8 cellular contexts compared by ENCODE assay signal in the genomic region with DNA sequence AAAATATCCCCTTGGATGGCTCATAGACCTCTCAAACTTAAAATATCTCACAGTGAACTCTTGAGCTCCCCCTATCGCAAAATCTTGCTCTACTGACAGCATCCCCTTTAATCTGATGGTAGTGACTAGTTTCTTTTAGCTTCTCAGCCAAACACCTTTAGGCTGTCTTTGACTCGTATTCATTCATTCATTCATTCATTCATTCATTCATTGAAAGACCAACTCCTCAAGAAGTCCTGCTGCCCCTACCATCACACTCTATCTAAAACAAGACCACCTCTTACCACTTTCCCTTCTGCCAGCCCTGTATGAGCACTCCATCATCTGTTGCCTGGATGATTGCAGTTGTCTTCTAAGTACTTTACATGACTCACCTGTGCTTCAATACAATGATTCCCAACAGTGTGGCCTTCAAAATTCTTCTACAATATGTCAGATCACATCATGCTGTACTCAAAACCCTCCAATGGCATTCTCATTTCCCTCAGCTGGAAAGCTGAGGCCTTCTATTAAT. TPM values are rescaled to one million over a fixed set of nuclear protein-coding genes. Genes with fewer than 3 reads are reported as not detected.
A peak's percentile ranks its signal among the peaks of the same experiment; 100 is the strongest.
DNase-seq lines count a peak whose midpoint lies in the region; ATAC-seq and TF ChIP-seq lines count a peak whose summit lies in the region.
"Had no signal": no experiment of that assay in that cellular context is flagged by ENCODE, and none has a peak within 500 bp of the region (broad histone marks: within the 10 kb centered on the region; RNA-seq: fewer than 3 reads in every experiment).

No MANE protein-coding gene starts in this region.

- no peaks in the 10 kb centered on the region for H3K36me3 Mint-ChIP-seq in nephron progenitor cell (ENCODE audit: low read depth)
- no peaks in the 10 kb centered on the region for H3K36me3 Mint-ChIP-seq in activated T-helper 17 cell treated with anti-CD3 and anti-CD28 coated beads, Interleukin-2, amount 50 U/mL, for 72 hours (ENCODE audit: low read depth)

- no peak overlapping the region for H4K91ac ChIP-seq in IMR-90 (ENCODE audit: insufficient read depth, low read depth, low read length)

- H3K56ac ChIP-seq in IMR-90 (ENCODE audit: extremely low read depth, insufficient read depth, low read length): no peak overlapping the region

- no peaks in the 10 kb centered on the region for H4K20me1 ChIP-seq in IMR-90 (ENCODE audit: insufficient read depth, low read length)

- no peak for TF ChIP-seq POLR2A in IMR-90 (IDR thresholded peaks at IDR 0.05; ENCODE audit: low read depth, low read length)

- no peaks in the 10 kb centered on the region for H3K9me3 ChIP-seq in IMR-90 (ENCODE audit: control insufficient read depth, insufficient read depth, low read length)
- H3K9me3 ChIP-seq: right atrium auricular region had no signal

- H2AFZ ChIP-seq in IMR-90 (replicated peaks; ENCODE audit: low read length, poor library complexity): no peak overlapping the region

- H3K9me1 ChIP-seq in IMR-90 (ENCODE audit: insufficient read depth, low read length): peaks cover 16% of the 10 kb centered on the region

- peak overlapping the region; percentile 20; the same call in 1 of the 2 replicates for H3K18ac ChIP-seq in IMR-90 (ENCODE audit: low read depth, low read length)

- no peak overlapping the region for H3K9ac ChIP-seq in IMR-90 (ENCODE audit: low read depth, low read length)

- no peaks in the 10 kb centered on the region for H3K9me3 Mint-ChIP-seq in nephron progenitor cell
- no peaks in the 10 kb centered on the region for H3K9me3 Mint-ChIP-seq in activated T-helper 17 cell treated with anti-CD3 and anti-CD28 coated beads, Interleukin-2, amount 50 U/mL, for 72 hours

- dilution Hi-C loops in IMR-90 (cut with HindIII; ENCODE audit: low sequenced_read_pairs, unreplicated experiment): no loop called here

- peak overlapping the region; percentile 56; the same call in 1 of the 3 replicates for H2BK15ac ChIP-seq in IMR-90 (ENCODE audit: low read depth, low read length)

- TF ChIP-seq CTCF in GM12875 (IDR thresholded peaks at IDR 0.05; ENCODE audit: borderline replicate concordance, insufficient read depth, low read depth, low read length) (peak; percentile 39; the same call in 1 of the 2 replicates), IMR-90 (conservative IDR thresholded peaks at IDR 0.05; ENCODE audit: low read depth, low read length) (peak; percentile 35), brain microvascular endothelial cell (IDR thresholded peaks at IDR 0.05; ENCODE audit: low read depth, low read length, missing control alignments) (peak; percentile 54), nephron progenitor cell (IDR thresholded peaks at IDR 0.05) (peak; percentile 56)

- no peaks in the 10 kb centered on the region for H3K27me3 ChIP-seq in IMR-90 (ENCODE audit: control insufficient read depth, insufficient read depth, low read length)
- no peaks in the 10 kb centered on the region for H3K27me3 ChIP-seq in brain microvascular endothelial cell (replicated peaks)
- H3K27me3 ChIP-seq: right atrium auricular region had no signal

- CTCF ChIA-PET in IMR-90 (lab: Yijun Ruan, JAX): interaction anchor here (0.9 to 1.8 kb wide), 7 partner anchors 8 to 57 kb away, joined by 3 to 12 read pairs (median 4); no protein-coding TSS in a partner anchor

- peak overlapping the region; percentile 70; the same call in 1 of the 2 replicates for H3K4ac ChIP-seq in IMR-90 (ENCODE audit: low read depth, low read length)

- peak overlapping the region; percentile 17; the same call in 1 of the 2 replicates for H2BK20ac ChIP-seq in IMR-90 (ENCODE audit: low read depth, low read length)

- H3K36me3 ChIP-seq in IMR-90 (ENCODE audit: control insufficient read depth, insufficient read depth, low read length) (no peaks in the 10 kb centered on the region; the same call in 1 of the 2 replicates), brain microvascular endothelial cell (replicated peaks) (no peaks in the 10 kb centered on the region)
- H3K36me3 ChIP-seq: right atrium auricular region had no signal

- in situ Hi-C loops in IMR-90 (cut with MboI; ENCODE audit: low sequenced_read_pairs) (no loop called here), brain microvascular endothelial cell (cut with HindIII; ENCODE audit: low pct_ligation_motif_present, low sequenced_read_pairs) (no loop called here)

- peak overlapping the region; percentile 33; the same call in 1 of the 2 replicates for H3K23ac ChIP-seq in IMR-90 (ENCODE audit: low read depth, low read length)

- H2AK9ac ChIP-seq in IMR-90 (replicated peaks; ENCODE audit: low read depth, low read length, poor library complexity): no peak overlapping the region

- ATAC-seq in IMR-90 (ENCODE audit: low read depth) (no peak), GM18498 (IDR thresholded peaks at IDR 0.05; ENCODE audit: unreplicated experiment) (no peak)
- ATAC-seq in activated T-helper 17 cell treated with anti-CD3 and anti-CD28 coated beads, Interleukin-2, amount 50 U/mL, for 72 hours (replicated peaks): no peak

- H3K4me1 ChIP-seq in IMR-90 (ENCODE audit: control insufficient read depth, insufficient read depth, low read length): peaks cover 19% of the 10 kb centered on the region
- H3K4me1 ChIP-seq: right atrium auricular region had no signal

- POLR2A ChIA-PET in IMR-90 (lab: Charles Lee; ENCODE audit: unreplicated experiment): interaction anchor here (0.5 kb wide), 1 partner anchor 45 kb away, joined by 8 read pairs; no protein-coding TSS in a partner anchor

- H3K4me2 ChIP-seq in IMR-90 (ENCODE audit: low read depth, low read length): no peak overlapping the region

- peaks cover 26 to 65% of the 10 kb centered on the region in 2 experiments for H3K79me1 ChIP-seq in IMR-90 (ENCODE audit: low read depth in 1 of 2, low read length in 2 of 2)

- H3K4me1 Mint-ChIP-seq in nephron progenitor cell: no peaks in the 10 kb centered on the region
- H3K4me1 Mint-ChIP-seq in activated T-helper 17 cell treated with anti-CD3 and anti-CD28 coated beads, Interleukin-2, amount 50 U/mL, for 72 hours: peaks cover 17% of the 10 kb centered on the region

- H3K4me3 ChIP-seq in GM12875 (ENCODE audit: low read depth, low read length): no peak overlapping the region
- no peak overlapping the region for H3K4me3 ChIP-seq in IMR-90 (ENCODE audit: insufficient read depth, low read depth, low read length)
- H3K4me3 ChIP-seq in brain microvascular endothelial cell (ENCODE audit: low read depth, low read length): no peak overlapping the region
- H3K4me3 ChIP-seq: right atrium auricular region had no signal

- H3K27me3 Mint-ChIP-seq in nephron progenitor cell (ENCODE audit: low read depth, poor library complexity): no peaks in the 10 kb centered on the region
- no peaks in the 10 kb centered on the region for H3K27me3 Mint-ChIP-seq in activated T-helper 17 cell treated with anti-CD3 and anti-CD28 coated beads, Interleukin-2, amount 50 U/mL, for 72 hours

- TF ChIP-seq RAD21 in IMR-90 (IDR thresholded peaks at IDR 0.05; ENCODE audit: low read length): no peak

- peak overlapping the region; percentile 86 for H2BK5ac ChIP-seq in IMR-90 (ENCODE audit: low read depth, low read length, poor library complexity, severe bottlenecking)

- no peak overlapping the region for H3K27ac Mint-ChIP-seq in nephron progenitor cell
- H3K27ac Mint-ChIP-seq in activated T-helper 17 cell treated with anti-CD3 and anti-CD28 coated beads, Interleukin-2, amount 50 U/mL, for 72 hours: no peak overlapping the region

- WGBS in IMR-90 (ENCODE audit: extremely low coverage in 2 of 2, insufficient read length in 1 of 2), 2 experiments: no CpG with 5 or more reads among the region's 2 CpGs

- DNase-seq in IMR-90 (peak; percentile 66), brain microvascular endothelial cell (peak; percentile 26), nephron progenitor cell (no peak)
- no peak for DNase-seq in stimulated activated CD4-positive, alpha-beta T cell treated with anti-CD3 and anti-CD28 coated beads, Interleukin-12 subunit alpha, Interleukin-12 subunit beta, amount 100 ng/mL, for 4 hours

- intact Hi-C loops in IMR-90 (cut with micrococcal nuclease): loop anchor here (2.0 kb wide), 1 partner anchor 45 kb away; no protein-coding TSS in a partner anchor

- H3K14ac ChIP-seq in IMR-90 (replicated peaks; ENCODE audit: low read depth, low read length): peak overlapping the region; percentile 53; the same call in 1 of the 2 replicates

- H2AK5ac ChIP-seq in IMR-90 (ENCODE audit: low read depth, low read length): peak overlapping the region; percentile 74; the same call in 1 of the 2 replicates

- peak overlapping the region; percentile 0; the same call in 1 of the 2 replicates for H4K5ac ChIP-seq in IMR-90 (ENCODE audit: low read depth, low read length)

- H2BK120ac ChIP-seq in IMR-90 (ENCODE audit: low read depth, low read length): peak overlapping the region; percentile 60; the same call in 1 of the 2 replicates

- BruUV-seq in IMR-90 (replicated peaks; lab: Mats Ljungman, UMichigan): no TSS peak

- H4K8ac ChIP-seq in IMR-90 (ENCODE audit: low read depth in 2 of 2, low read length in 2 of 2): peak overlapping the region in 1 of 2 experiments; percentile 38; a peak in 3 of 4 replicates

- no peak overlapping the region for H3K4me3 Mint-ChIP-seq in nephron progenitor cell
- H3K4me3 Mint-ChIP-seq in activated T-helper 17 cell treated with anti-CD3 and anti-CD28 coated beads, Interleukin-2, amount 50 U/mL, for 72 hours: no peak overlapping the region

- H3K27ac ChIP-seq in IMR-90 (ENCODE audit: insufficient read depth, low read length) (no peak overlapping the region), brain microvascular endothelial cell (no peak overlapping the region)
- H3K27ac ChIP-seq: right atrium auricular region had no signal

TF ChIP-seq in IMR-90, 13 proteins besides CTCF, POLR2A, EP300 and RAD21:
- no peak for TF ChIP-seq BHLHE40 (IDR thresholded peaks at IDR 0.05; ENCODE audit: low read depth, low read length)
- peak; percentile 3; the same call in 1 of the 2 replicates for TF ChIP-seq SMC3 (IDR thresholded peaks at IDR 0.05; ENCODE audit: low read depth, low read length)
- TF ChIP-seq NFE2L2 (IDR thresholded peaks at IDR 0.05; ENCODE audit: low read depth, low read length): no peak
- TF ChIP-seq RFX5 (IDR thresholded peaks at IDR 0.05; ENCODE audit: low read depth, low read length): peak; percentile 71; the same call in 1 of the 2 replicates

RNA-seq across cellular contexts. Expression of gene ITGA2, which starts 46.8 kb away (rescaled TPM):
- total RNA-seq in IMR-90 (2012; rRNA removed): 83.6 and 93.4 TPM in 2 replicates
- polyA plus RNA-seq in IMR-90 (2012; rRNA removed): 20.4 and 23.3 TPM in 2 replicates
- 3.8 and 6.3 TPM in 2 replicates for polyA plus RNA-seq in IMR-90 (2012; cell fraction: cytosol; rRNA removed)
- polyA plus RNA-seq in IMR-90 (2012; cell fraction: nucleus; rRNA removed; ENCODE audit: low replicate concordance): 2.9 and 17.7 TPM in 2 replicates
- total RNA-seq in activated T-helper 17 cell treated with anti-CD3 and anti-CD28 coated beads, Interleukin-2, amount 50 U/mL, for 72 hours: 1 to 10 TPM; 2.3 to 8.6 TPM

Comparison
In these comparisons a context has a peak if more than half of its experiments do, and no peak if none do; other contexts are left out.
1. DNase-seq: peak in IMR-90 (single experiment) and brain microvascular endothelial cell (single experiment); none in nephron progenitor cell (single experiment) and stimulated activated CD4-positive, alpha-beta T cell treated with anti-CD3 and anti-CD28 coated beads, Interleukin-12 subunit alpha, Interleukin-12 subunit beta, amount 100 ng/mL, for 4 hours (single experiment).
2. Peak in every context shown above with its lines, with median percentiles within 50 percentile points of each other: CTCF ChIP-seq.